14 cellular contexts compared by ENCODE assay signal in genomic region chr18:61580061-61580460, GRCh38.
"Had no signal": no experiment of that assay in that cellular context is flagged by ENCODE, and none has a peak within 500 bp of the region (broad histone marks: within the 10 kb centered on the region; RNA-seq: fewer than 3 reads in every experiment).

No MANE protein-coding gene starts in this region.

- H3K27ac Mint-ChIP-seq: activated CD8-positive, alpha-beta memory T cell treated with anti-CD3 and anti-CD28 coated beads, Interleukin-2, amount 10 ng/mL, durations not matched to agents 7 days and 5 days; activated naive CD4-positive, alpha-beta T cell treated with anti-CD3 and anti-CD28 coated beads, Interleukin-2, amount 50 U/mL, for 24 hours; activated T-cell treated with anti-CD3 and anti-CD28 coated beads, Interleukin-2, amount 50 U/mL, for 24 hours; naive thymus-derived CD8-positive, alpha-beta T cell; stimulated activated naive B cell treated with anti-CD40 and anti-IgM and Interleukin-4, amounts not matched to agents 10 μg/mL and 1 μg/mL and 100 μg/mL, for 72 hours had no signal

- H3K36me3 ChIP-seq: breast epithelium, gastroesophageal sphincter, lower lobe of right lung, tibial nerve had no signal

- H3K27me3 ChIP-seq: breast epithelium, tibial nerve had no signal

- H3K4me3 ChIP-seq: breast epithelium, gastroesophageal sphincter, lower lobe of right lung, tibial nerve had no signal

- H3K9me3 Mint-ChIP-seq: activated naive CD4-positive, alpha-beta T cell treated with anti-CD3 and anti-CD28 coated beads, Interleukin-2, amount 50 U/mL, for 24 hours; activated T-cell treated with anti-CD3 and anti-CD28 coated beads, Interleukin-2, amount 50 U/mL, for 24 hours; naive thymus-derived CD8-positive, alpha-beta T cell; stimulated activated naive B cell treated with anti-CD40 and anti-IgM and Interleukin-4, amounts not matched to agents 10 μg/mL and 1 μg/mL and 100 μg/mL, for 72 hours had no signal

- H3K9me3 ChIP-seq: breast epithelium, gastroesophageal sphincter, lower lobe of right lung, tibial nerve had no signal

- ATAC-seq: activated CD8-positive, alpha-beta memory T cell treated with anti-CD3 and anti-CD28 coated beads, Interleukin-2, amount 10 ng/mL, durations not matched to agents 7 days and 5 days; gastroesophageal sphincter; lower lobe of right lung; naive thymus-derived CD8-positive, alpha-beta T cell; right cardiac atrium; stimulated activated naive B cell treated with anti-CD40 and anti-IgM and Interleukin-4, amounts not matched to agents 10 μg/mL and 1 μg/mL and 100 μg/mL, for 72 hours had no signal

- H3K36me3 Mint-ChIP-seq: activated CD8-positive, alpha-beta memory T cell treated with anti-CD3 and anti-CD28 coated beads, Interleukin-2, amount 10 ng/mL, durations not matched to agents 7 days and 5 days; activated naive CD4-positive, alpha-beta T cell treated with anti-CD3 and anti-CD28 coated beads, Interleukin-2, amount 50 U/mL, for 24 hours; naive thymus-derived CD8-positive, alpha-beta T cell; stimulated activated naive B cell treated with anti-CD40 and anti-IgM and Interleukin-4, amounts not matched to agents 10 μg/mL and 1 μg/mL and 100 μg/mL, for 72 hours had no signal

- H3K4me1 ChIP-seq: breast epithelium had no signal

- H3K4me3 Mint-ChIP-seq: activated CD8-positive, alpha-beta memory T cell treated with anti-CD3 and anti-CD28 coated beads, Interleukin-2, amount 10 ng/mL, durations not matched to agents 7 days and 5 days; activated naive CD4-positive, alpha-beta T cell treated with anti-CD3 and anti-CD28 coated beads, Interleukin-2, amount 50 U/mL, for 24 hours; activated T-cell treated with anti-CD3 and anti-CD28 coated beads, Interleukin-2, amount 50 U/mL, for 24 hours; naive thymus-derived CD8-positive, alpha-beta T cell; stimulated activated naive B cell treated with anti-CD40 and anti-IgM and Interleukin-4, amounts not matched to agents 10 μg/mL and 1 μg/mL and 100 μg/mL, for 72 hours had no signal

- H3K27ac ChIP-seq: breast epithelium, gastroesophageal sphincter, lower lobe of right lung, tibial nerve had no signal

- DNase-seq: activated CD4-positive, alpha-beta T cell treated with anti-CD3 and anti-CD28 coated beads, Interleukin-2, amount 50 U/mL, for 4 hours; activated CD8-positive, alpha-beta memory T cell treated with anti-CD3 and anti-CD28 coated beads, Interleukin-2, amount 10 ng/mL, durations not matched to agents 7 days and 5 days; activated effector memory CD4-positive, alpha-beta T cell treated with Interleukin-2 at 50 U/mL for 16 hours; activated T-cell treated with anti-CD3 and anti-CD28 coated beads, Interleukin-2, amount 50 U/mL, for 24 hours; amygdala; lower lobe of right lung; naive thymus-derived CD8-positive, alpha-beta T cell; right cardiac atrium; stimulated activated naive B cell treated with anti-CD40 and anti-IgM and Interleukin-4, amounts not matched to agents 10 μg/mL and 1 μg/mL and 100 μg/mL, for 72 hours; T-helper 2 cell had no signal
